Comparison of ENCODE assay signal across 8 cellular contexts in the genomic region with DNA sequence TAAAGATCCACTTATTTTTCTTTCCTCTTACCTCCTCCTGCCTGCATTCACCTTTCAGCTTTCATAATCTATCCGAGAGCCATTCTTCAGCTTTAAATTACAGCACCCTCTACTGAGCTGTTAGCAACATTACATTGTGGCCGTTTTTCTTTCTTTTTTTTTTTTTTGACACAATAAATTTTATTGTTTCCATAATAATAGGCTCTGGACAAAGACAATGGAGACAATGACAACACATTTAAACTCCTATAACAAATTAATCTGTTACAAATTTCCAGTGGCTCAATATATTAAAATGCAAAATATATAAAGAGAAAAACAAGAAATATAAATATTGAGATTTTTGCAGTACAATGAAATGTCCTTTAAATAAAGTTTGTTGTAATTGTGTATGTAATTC.
DNase-seq lines count a peak whose midpoint lies in the region; ATAC-seq and TF ChIP-seq lines count a peak whose summit lies in the region.
"Not testable (repeated sequence)": the region's sequence is repeated elsewhere in the genome, so short reads cannot be mapped to it uniquely, and the experiment has no call there.

No MANE protein-coding gene starts in this region.

- H3K4me2 ChIP-seq in HCT116 (ENCODE audit: low read length); neural cell (ENCODE audit: low read length): not testable (repeated sequence)

- intact Hi-C loops in HCT116 (cut with micrococcal nuclease), result not testable (repeated sequence)

- not testable (repeated sequence) for H3K79me2 ChIP-seq in HCT116 (ENCODE audit: insufficient read depth, low read length); neural cell (replicated peaks; ENCODE audit: insufficient read depth, low read length)

- H3K4me1 ChIP-seq in HCT116 (ENCODE audit: control insufficient read depth in 1 of 2, insufficient read depth in 2 of 2, low read length in 2 of 2), result not testable (repeated sequence)

- H3F3A ChIP-seq in neural cell (ENCODE audit: insufficient read depth, low read length, poor library complexity, severe bottlenecking), result not testable (repeated sequence)

- H3K36me3 ChIP-seq in HCT116 (ENCODE audit: control insufficient read depth in 1 of 2, insufficient read depth in 2 of 2, low read length in 2 of 2); neural cell (ENCODE audit: insufficient read depth, low read length): not testable (repeated sequence)

- RAD21 ChIA-PET in HCT116 (lab: Charles Lee; ENCODE audit: low non-redundant PET in 1 of 2, low total read pairs in 2 of 2, uncharacterized antibody in 2 of 2, unreplicated experiment in 2 of 2), result not testable (repeated sequence)

- not testable (repeated sequence) for BruUV-seq in HCT116 (replicated peaks; lab: Mats Ljungman, UMichigan)

- not testable (repeated sequence) for TF ChIP-seq EP300 in neural cell (conservative IDR thresholded peaks at IDR 0.05; ENCODE audit: poor library complexity, severe bottlenecking)

- POLR2A ChIA-PET in HCT116 (lab: Charles Lee), result not testable (repeated sequence)

- not testable (repeated sequence) for H3K9me2 ChIP-seq in HCT116 (ENCODE audit: insufficient read depth); neural cell (ENCODE audit: insufficient read depth, low read length)

- peak; percentile 58 for ATAC-seq in GM18520 (IDR thresholded peaks at IDR 0.05; ENCODE audit: unreplicated experiment)
- ATAC-seq in HCT116, result not testable (repeated sequence)

- H3K9me3 ChIP-seq in HCT116 (ENCODE audit: control insufficient read depth in 1 of 2, insufficient read depth in 1 of 2, low read depth in 1 of 2, low read length in 2 of 2); neural cell (ENCODE audit: low read length): not testable (repeated sequence)

- DNase-seq in Ammon's horn (ENCODE audit: low spot score) (peak; percentile 5), HCT116 (ENCODE audit: low read depth, low spot score) (peak; percentile 4), HT-29 (ENCODE audit: low spot score) (peak; percentile 9), NCI-H774 (lab: John Stamatoyannopoulos, UW) (peak; percentile 25), amniotic epithelial cell (ENCODE audit: low read depth) (peak; percentile 0)
- DNase-seq in fibroblast of villous mesenchyme (ENCODE audit: low read depth), result not testable (repeated sequence)

- TF ChIP-seq RAD21 in HCT116 (IDR thresholded peaks at IDR 0.05; ENCODE audit: low read depth), result peak; percentile 50
- TF ChIP-seq RAD21 in neural cell (conservative IDR thresholded peaks at IDR 0.05), result peak; percentile 66

- CTCF ChIA-PET in HCT116 (lab: Charles Lee), result not testable (repeated sequence)

- H3K27ac ChIP-seq in HCT116 (ENCODE audit: low read depth, low read length); neural cell (ENCODE audit: low read length): not testable (repeated sequence)

- H3K27me3 ChIP-seq in HCT116 (ENCODE audit: insufficient read depth, low read length); neural cell (ENCODE audit: insufficient read depth, low read depth, low read length): not testable (repeated sequence)

- not testable (repeated sequence) for H3K4me3 ChIP-seq in HCT116 (replicated peaks in 1 of 2; ENCODE audit: low read depth in 1 of 2, low read length in 2 of 2); fibroblast of villous mesenchyme (ENCODE audit: low read depth, low read length); neural cell (ENCODE audit: low read length)

- H4K20me1 ChIP-seq in HCT116 (ENCODE audit: insufficient read depth); neural cell (ENCODE audit: insufficient read depth): not testable (repeated sequence)

- TF ChIP-seq POLR2A in HCT116 (IDR thresholded peaks at IDR 0.05; ENCODE audit: borderline replicate concordance, extremely low read depth, insufficient read depth, insufficient read length), result not testable (repeated sequence)

- TF ChIP-seq CTCF in HCT116 (IDR thresholded peaks at IDR 0.05 in 2 of 3, conservative IDR thresholded peaks at IDR 0.05 in 1 of 3; ENCODE audit: borderline replicate concordance in 1 of 3, insufficient read depth in 1 of 3, low read depth in 2 of 3, low read length in 2 of 3) (peak; percentile 5 to 37 (median 15); a peak in 4 of 6 replicates), fibroblast of villous mesenchyme (IDR thresholded peaks at IDR 0.05; ENCODE audit: insufficient read depth, low read depth, low read length) (peak; percentile 13), neural cell (IDR thresholded peaks at IDR 0.05; ENCODE audit: poor library complexity, severe bottlenecking) (peak; percentile 71)

- H2AFZ ChIP-seq in HCT116 (ENCODE audit: low read depth, low read length, poor library complexity, severe bottlenecking), result peak overlapping the region; percentile 54
- not testable (repeated sequence) for H2AFZ ChIP-seq in neural cell (ENCODE audit: low read depth, low read length)

- not testable (repeated sequence) for H3K9ac ChIP-seq in HCT116 (ENCODE audit: low read length); neural cell (ENCODE audit: low read length)

TF ChIP-seq in neural cell, 6 proteins besides CTCF, POLR2A, EP300 and RAD21:
- peak; percentile 72 for TF ChIP-seq SMC3 (conservative IDR thresholded peaks at IDR 0.05; ENCODE audit: poor library complexity)

Comparison
In these comparisons a context has a peak if more than half of its experiments do, and no peak if none do; other contexts are left out.
1. CTCF ChIP-seq: peak in every context shown above with its lines; median percentile 71 in neural cell; 15 in HCT116; 13 in fibroblast of villous mesenchyme.